In genomic region chr12:4451694-4452093, GRCh38 we compare ENCODE assay signal across 1 cellular context.
TF ChIP-seq lines count a peak whose summit lies in the region.

No MANE protein-coding gene starts in this region.

TF ChIP-seq in H1, 55 proteins besides CTCF, POLR2A, EP300 and RAD21 (continued from another document):
- TF ChIP-seq RXRA (IDR thresholded peaks at IDR 0.05; ENCODE audit: insufficient read depth, low read depth, low read length) (no peak), E2F6 (IDR thresholded peaks at IDR 0.05) (no peak), SP4 (IDR thresholded peaks at IDR 0.05; ENCODE audit: low read length) (no peak), CBX5 (IDR thresholded peaks at IDR 0.05; ENCODE audit: low read depth, low read length) (no peak), CTBP2 (IDR thresholded peaks at IDR 0.05; ENCODE audit: borderline replicate concordance, insufficient read depth, insufficient read length, low read length) (no peak), CEBPB (IDR thresholded peaks at IDR 0.05; ENCODE audit: low read depth, low read length) (no peak), POLR2AphosphoS5 (IDR thresholded peaks at IDR 0.05; ENCODE audit: low read depth, low read length) (no peak)
